Comparison of ENCODE assay signal across 8 cellular contexts in genomic region chr3:48429416-48430358, GRCh38. TPM values are rescaled to one million over a fixed set of nuclear protein-coding genes. Genes with fewer than 3 reads are reported as not detected.
DNase-seq lines count a peak whose midpoint lies in the region; ATAC-seq and TF ChIP-seq lines count a peak whose summit lies in the region.

PLXNB1 (minus strand) TSS chr3:48430086; CDS start chr3:48424611, 5,475 bp downstream.

- peak within 1 kb of the TSS; percentile 84 for H2BK15ac ChIP-seq in mesenchymal stem cell (ENCODE audit: low read depth, poor library complexity, severe bottlenecking)

- in situ Hi-C loops in HAP-1 (cut with MboI; ENCODE audit: low sequenced_read_pairs), result no loop called here

- H3K4ac ChIP-seq in mesenchymal stem cell (ENCODE audit: low read depth in 1 of 2, low read length in 2 of 2), result peak within 1 kb of the TSS; percentile 42 to 47

- no peaks in the 10 kb centered on the region for H3K27me3 ChIP-seq in BLaER1 treated with 17β-estradiol and CSF1 and Interleukin-3, amounts not matched to agents 10 nM and 100 nM
- H3K27me3 ChIP-seq in HAP-1 (ENCODE audit: low read depth), result no peaks in the 10 kb centered on the region
- H3K27me3 ChIP-seq in mesenchymal stem cell (ENCODE audit: control insufficient read depth in 1 of 2, insufficient read depth in 1 of 2, low read length in 2 of 2), result no peaks in the 10 kb centered on the region

- WGBS in mesenchymal stem cell, result 2% methylated on average over 64 of the region's 80 CpGs

- peak within 1 kb of the TSS; percentile 71 for H2BK120ac ChIP-seq in mesenchymal stem cell (ENCODE audit: low read depth, low read length)

- H3K9me3 Mint-ChIP-seq in endothelial cell (ENCODE audit: unreplicated experiment), result no peaks in the 10 kb centered on the region

- H3K4me3 Mint-ChIP-seq in endothelial cell (ENCODE audit: unreplicated experiment), result peak within 1 kb of the TSS; percentile 89

- no peaks in the 10 kb centered on the region for H3K9me3 ChIP-seq in BLaER1 treated with 17β-estradiol and CSF1 and Interleukin-3, amounts not matched to agents 10 nM and 100 nM (replicated peaks in 1 of 11)
- H3K9me3 ChIP-seq in HAP-1 (no peaks in the 10 kb centered on the region), mesenchymal stem cell (ENCODE audit: control insufficient read depth, low read length) (no peaks in the 10 kb centered on the region)

- peak within 1 kb of the TSS; percentile 87 to 100 (median 98) for H3K4me2 ChIP-seq in BLaER1 treated with 17β-estradiol and CSF1 and Interleukin-3, amounts not matched to agents 10 nM and 100 nM
- H3K4me2 ChIP-seq in mesenchymal stem cell (ENCODE audit: low read length, poor library complexity, severe bottlenecking), result peak within 1 kb of the TSS; percentile 86

- no peak for TF ChIP-seq CTCF in endothelial cell (IDR thresholded peaks at IDR 0.05; ENCODE audit: unreplicated experiment)

- H3K27me3 Mint-ChIP-seq in endothelial cell (ENCODE audit: unreplicated experiment), result peaks cover 21% of the 10 kb centered on the region

- no peak within 1 kb of the TSS for H3K14ac ChIP-seq in mesenchymal stem cell (ENCODE audit: low read length in 2 of 2)

- peak within 1 kb of the TSS; percentile 67 to 99 (median 96) for H3K27ac ChIP-seq in BLaER1 treated with 17β-estradiol and CSF1 and Interleukin-3, amounts not matched to agents 10 nM and 100 nM
- no peak within 1 kb of the TSS for H3K27ac ChIP-seq in mesenchymal stem cell (ENCODE audit: low read length, poor library complexity, severe bottlenecking)

- H4K8ac ChIP-seq in mesenchymal stem cell (ENCODE audit: low read length), result peak within 1 kb of the TSS; percentile 83

- H2AFZ ChIP-seq in mesenchymal stem cell (ENCODE audit: low read depth, low read length), result peak within 1 kb of the TSS; percentile 36

- peaks cover 23 to 38% (median 30%) of the 10 kb centered on the region in 11 experiments for H3K36me3 ChIP-seq in BLaER1 treated with 17β-estradiol and CSF1 and Interleukin-3, amounts not matched to agents 10 nM and 100 nM
- H3K36me3 ChIP-seq in HAP-1 (replicated peaks), result peaks cover 27% of the 10 kb centered on the region
- H3K36me3 ChIP-seq in mesenchymal stem cell (ENCODE audit: control insufficient read depth in 1 of 2, insufficient read depth in 2 of 2, low read depth in 1 of 2, low read length in 2 of 2), result peaks cover 24 to 31% of the 10 kb centered on the region in 2 experiments

- H3K23ac ChIP-seq in mesenchymal stem cell (ENCODE audit: low read length in 2 of 2), result peak within 1 kb of the TSS in 1 of 2 experiments; percentile 61

- H3K4me1 ChIP-seq in BLaER1 treated with 17β-estradiol and CSF1 and Interleukin-3, amounts not matched to agents 10 nM and 100 nM, result peaks cover 36 to 62% (median 53%) of the 10 kb centered on the region in 10 experiments
- H3K4me1 ChIP-seq in HAP-1, result peaks cover 24% of the 10 kb centered on the region
- H3K4me1 ChIP-seq in mesenchymal stem cell (ENCODE audit: control insufficient read depth, insufficient read depth, low read depth, low read length), result peaks cover 65% of the 10 kb centered on the region

- H4K91ac ChIP-seq in mesenchymal stem cell (ENCODE audit: low read length), result peak within 1 kb of the TSS; percentile 84

- peak within 1 kb of the TSS in 1 of 2 experiments; percentile 15 for H2BK12ac ChIP-seq in mesenchymal stem cell (ENCODE audit: low read length in 2 of 2)

- peaks cover 0 to 44% (median 26%) of the 10 kb centered on the region in 11 experiments; a peak in 18 of 22 replicates for H4K20me1 ChIP-seq in BLaER1 treated with 17β-estradiol and CSF1 and Interleukin-3, amounts not matched to agents 10 nM and 100 nM

- peak; percentile 32 to 78 for DNase-seq in HAP-1 (ENCODE audit: low spot score in 2 of 2)
- DNase-seq in NCI-H510A treated with DMSO at 0.1 percent for 48 hours (lab: John Stamatoyannopoulos, UW), result peak; percentile 59
- peak; percentile 80 for DNase-seq in activated CD8-positive, alpha-beta memory T cell treated with anti-CD3 and anti-CD28 coated beads, Interleukin-2, amount 50 U/mL, for 48 hours
- peak; percentile 61 for DNase-seq in endothelial cell (ENCODE audit: low spot score)
- peak; percentile 61 for DNase-seq in mesenchymal stem cell
- peak; percentile 32 for DNase-seq in stimulated activated CD8-positive, alpha-beta memory T cell treated with anti-CD3 and anti-CD28 coated beads, Interleukin-15, amount 100 ng/mL, for 24 hours (ENCODE audit: low read depth)

- H3K4me3 ChIP-seq in BLaER1 treated with 17β-estradiol and CSF1 and Interleukin-3, amounts not matched to agents 10 nM and 100 nM, result peak within 1 kb of the TSS; percentile 88 to 97 (median 92)
- peak within 1 kb of the TSS; percentile 57 for H3K4me3 ChIP-seq in HAP-1
- peak within 1 kb of the TSS; percentile 72 to 79 for H3K4me3 ChIP-seq in mesenchymal stem cell (ENCODE audit: insufficient read depth in 1 of 2, low read depth in 1 of 2, low read length in 2 of 2)

- peak within 1 kb of the TSS; percentile 56 to 84 for H3K18ac ChIP-seq in mesenchymal stem cell (ENCODE audit: low read depth in 1 of 2, low read length in 2 of 2)

- peaks cover 31% of the 10 kb centered on the region for H3K79me1 ChIP-seq in mesenchymal stem cell (replicated peaks; ENCODE audit: low read length, poor library complexity, severe bottlenecking)

- peak within 1 kb of the TSS; percentile 81 for H3K27ac Mint-ChIP-seq in endothelial cell (ENCODE audit: unreplicated experiment)

- no peak for ATAC-seq in HG03196 (IDR thresholded peaks at IDR 0.05; ENCODE audit: unreplicated experiment)

- peaks cover 33% of the 10 kb centered on the region for H3K4me1 Mint-ChIP-seq in endothelial cell (ENCODE audit: unreplicated experiment)

- H3K36me3 Mint-ChIP-seq in endothelial cell (ENCODE audit: low read depth, unreplicated experiment), result peaks cover 15% of the 10 kb centered on the region

- H3K9ac ChIP-seq in BLaER1 treated with 17β-estradiol and CSF1 and Interleukin-3, amounts not matched to agents 10 nM and 100 nM, result peak within 1 kb of the TSS; percentile 89 to 100 (median 97)
- H3K9ac ChIP-seq in mesenchymal stem cell (ENCODE audit: low read length), result peak within 1 kb of the TSS; percentile 80

- H2BK5ac ChIP-seq in mesenchymal stem cell (ENCODE audit: low read depth, low read length, poor library complexity, severe bottlenecking), result no peak within 1 kb of the TSS

- peak within 1 kb of the TSS; percentile 19 for H2AK5ac ChIP-seq in mesenchymal stem cell (ENCODE audit: low read length, severe bottlenecking)

RNA-seq across cellular contexts. Expression of gene PLXNB1, which starts in this region (rescaled TPM):
- 68.7 TPM for total RNA-seq in endothelial cell (ENCODE audit: unreplicated experiment)
- 15.6 TPM for polyA plus RNA-seq in mesenchymal stem cell (2013, experiment 1 of 2)
- polyA plus RNA-seq in mesenchymal stem cell (2013, experiment 2 of 2), result 12.6 TPM
